19 cellular contexts compared by ENCODE assay signal in genomic region chr18:57854726-57855125, GRCh38. TPM values are rescaled to one million over a fixed set of nuclear protein-coding genes. Genes with fewer than 3 reads are reported as not detected.
DNase-seq lines count a peak whose midpoint lies in the region; ATAC-seq and TF ChIP-seq lines count a peak whose summit lies in the region.
"Had no signal": no experiment of that assay in that cellular context is flagged by ENCODE, and none has a peak within 500 bp of the region (broad histone marks: within the 10 kb centered on the region; RNA-seq: fewer than 3 reads in every experiment).

No MANE protein-coding gene starts in this region.

- H3K4me1 Mint-ChIP-seq in Caco-2 (ENCODE audit: low read depth, unreplicated experiment) (no peaks in the 10 kb centered on the region), endodermal cell (peaks cover 33% of the 10 kb centered on the region)
- H3K4me1 Mint-ChIP-seq: CD4-positive, CD25-positive, alpha-beta regulatory T cell had no signal

- H3K27me3 ChIP-seq in Caco-2 (replicated peaks; ENCODE audit: control insufficient read depth, insufficient read depth, low read length), result no peaks in the 10 kb centered on the region
- H3K27me3 ChIP-seq in endodermal cell (ENCODE audit: control insufficient read depth, insufficient read depth, low read length, poor library complexity, severe bottlenecking), result no peaks in the 10 kb centered on the region

- H3K36me3 Mint-ChIP-seq in Caco-2 (ENCODE audit: insufficient read depth, unreplicated experiment) (no peaks in the 10 kb centered on the region), endodermal cell (ENCODE audit: low read depth) (no peaks in the 10 kb centered on the region)
- H3K36me3 Mint-ChIP-seq: CD4-positive, CD25-positive, alpha-beta regulatory T cell had no signal

- 67 to 76% methylated on average over 1 to 3 of the region's 3 CpGs for WGBS in endodermal cell (ENCODE audit: insufficient coverage in 1 of 2, insufficient read length in 1 of 2), 2 experiments

- H3K4me3 ChIP-seq in Caco-2 (ENCODE audit: low read depth, low read length) (no peak overlapping the region), endodermal cell (ENCODE audit: low read length) (no peak overlapping the region)

- DNase-seq in Caco-2 (peak; percentile 48), LoVo (ENCODE audit: low spot score) (peak; percentile 59), NCI-H526 treated with DMSO at 0.1 percent for 48 hours (lab: John Stamatoyannopoulos, UW) (peak; percentile 75), endodermal cell (no peak), NK-92 (lab: John Stamatoyannopoulos, UW; ENCODE audit: unreplicated experiment) (no peak), DMS79 treated with DMSO at 0.1 percent for 48 hours (lab: John Stamatoyannopoulos, UW) (no peak), CD1c-positive myeloid dendritic cell (ENCODE audit: extremely low spot score) (no peak)
- DNase-seq: ACHN; CD4-positive, CD25-positive, alpha-beta regulatory T cell; DMS79; MM.1S; NCI-H1092 treated with DMSO at 0.1 percent for 48 hours; NCI-H1930; NCI-H524; OCI-M1; RPMI8226; SIG-M5 had no signal

- no peaks in the 10 kb centered on the region for H3K9me3 Mint-ChIP-seq in Caco-2 (ENCODE audit: unreplicated experiment)
- H3K9me3 Mint-ChIP-seq in endodermal cell, result no peaks in the 10 kb centered on the region
- H3K9me3 Mint-ChIP-seq: CD4-positive, CD25-positive, alpha-beta regulatory T cell; T-helper 1 cell treated with Interleukin-12 subunit alpha and Interleukin-12 subunit beta and Interleukin-4 antibody, amounts not matched to agents 30 μg/mL and 1 μg/mL, for 36 hours had no signal

- H3K27ac Mint-ChIP-seq in Caco-2 (ENCODE audit: unreplicated experiment), result no peak overlapping the region
- H3K27ac Mint-ChIP-seq in endodermal cell, result no peak overlapping the region
- H3K27ac Mint-ChIP-seq: CD4-positive, CD25-positive, alpha-beta regulatory T cell; T-helper 1 cell treated with Interleukin-12 subunit alpha and Interleukin-12 subunit beta and Interleukin-4 antibody, amounts not matched to agents 30 μg/mL and 1 μg/mL, for 36 hours had no signal

- peaks cover 16% of the 10 kb centered on the region; the same call in 1 of the 2 replicates for H3K4me1 ChIP-seq in Caco-2
- peaks cover 9% of the 10 kb centered on the region for H3K4me1 ChIP-seq in endodermal cell (ENCODE audit: control insufficient read depth, insufficient read depth, low read length)

- H3K36me3 ChIP-seq in Caco-2 (ENCODE audit: control insufficient read depth, insufficient read depth, low read length) (no peaks in the 10 kb centered on the region), endodermal cell (ENCODE audit: control insufficient read depth, insufficient read depth, low read length) (no peaks in the 10 kb centered on the region)

- intact Hi-C loops in Caco-2 (cut with micrococcal nuclease; ENCODE audit: unreplicated experiment), result loop anchor here (5.0 to 10.0 kb wide), 2 partner anchors 52 to 220 kb away; partner anchors contain the start of gene ATP8B1

- CTCF ChIA-PET in Caco-2 (lab: Charles Lee), result interaction anchor here (0.9 kb wide), 1 partner anchor 28 kb away, joined by 3 read pairs; no protein-coding TSS in a partner anchor

- no peak for ATAC-seq in GM21528 (IDR thresholded peaks at IDR 0.05; ENCODE audit: low FRiP score, unreplicated experiment)

- H3K9me3 ChIP-seq in Caco-2, result no peaks in the 10 kb centered on the region
- peaks cover 6% of the 10 kb centered on the region for H3K9me3 ChIP-seq in endodermal cell (ENCODE audit: control insufficient read depth, low read length)

- H3K4me3 Mint-ChIP-seq in Caco-2 (ENCODE audit: unreplicated experiment) (no peak overlapping the region), endodermal cell (no peak overlapping the region)
- H3K4me3 Mint-ChIP-seq: CD4-positive, CD25-positive, alpha-beta regulatory T cell; T-helper 1 cell treated with Interleukin-12 subunit alpha and Interleukin-12 subunit beta and Interleukin-4 antibody, amounts not matched to agents 30 μg/mL and 1 μg/mL, for 36 hours had no signal

- POLR2A ChIA-PET in Caco-2 (lab: Charles Lee), result interaction anchor here (1.0 kb wide), 1 partner anchor 51 kb away, joined by 3 read pairs; the partner anchor contains the start of gene ATP8B1

- H3K9ac ChIP-seq in endodermal cell (ENCODE audit: extremely low read depth, low read length, poor library complexity, severe bottlenecking), result no peak overlapping the region

- no TSS peak for BruUV-seq in Caco-2 (replicated peaks; lab: Mats Ljungman, UMichigan)

- TF ChIP-seq CTCF in Caco-2 (IDR thresholded peaks at IDR 0.05; ENCODE audit: insufficient read depth in 1 of 2, low read depth in 1 of 2, low read length in 1 of 2, severe bottlenecking in 1 of 2, unreplicated experiment in 1 of 2) (no peak), endodermal cell (conservative IDR thresholded peaks at IDR 0.05) (peak; percentile 46)

- no peak overlapping the region for H3K27ac ChIP-seq in endodermal cell (ENCODE audit: low read depth, low read length)

- H3K27me3 Mint-ChIP-seq in Caco-2 (ENCODE audit: insufficient read depth, unreplicated experiment) (no peaks in the 10 kb centered on the region), endodermal cell (ENCODE audit: insufficient read depth) (no peaks in the 10 kb centered on the region)

RNA-seq across cellular contexts. Expression of gene ATP8B1, which starts 51.6 kb away (rescaled TPM):
- 31.6 and 32.0 TPM in 2 replicates for total RNA-seq in Caco-2 (2022)
- total RNA-seq in endodermal cell, result 10 to 100 TPM in 1 of 2 donors, 1 to 10 TPM in 1; 1.7 to 13.5 TPM
- 0.32 TPM for polyA plus RNA-seq in endodermal cell (2013, experiment 1 of 2)
- polyA plus RNA-seq in endodermal cell (2013, experiment 2 of 2), result 0.37 TPM
- total RNA-seq: CD4-positive, CD25-positive, alpha-beta regulatory T cell had no signal

Comparison
In these comparisons a context has a peak if more than half of its experiments do, and no peak if none do; other contexts are left out.
1. DNase-seq: peak in Caco-2 (2 of 2), LoVo (single experiment) and NCI-H526 treated with DMSO at 0.1 percent for 48 hours (single experiment); none in endodermal cell (single experiment), NK-92 (single experiment), DMS79 treated with DMSO at 0.1 percent for 48 hours (single experiment) and CD1c-positive myeloid dendritic cell (single experiment).